26 cellular contexts compared by ENCODE assay signal in genomic region chr16:86062271-86062965, GRCh38.
"Had no signal": no experiment of that assay in that cellular context is flagged by ENCODE, and none has a peak within 500 bp of the region (broad histone marks: within the 10 kb centered on the region; RNA-seq: fewer than 3 reads in every experiment).

No MANE protein-coding gene starts in this region.

- H3K36me3 ChIP-seq: cardiac muscle cell, ovary, stomach had no signal

- H3K27ac Mint-ChIP-seq: activated CD4-positive, alpha-beta T cell treated with anti-CD3 and anti-CD28 coated beads, Interleukin-2, amount 10 ng/mL, durations not matched to agents 24 days and 14 days; activated CD8-positive, alpha-beta memory T cell treated with anti-CD3 and anti-CD28 coated beads, Interleukin-2, amount 10 ng/mL, durations not matched to agents 7 days and 5 days; activated CD8-positive, alpha-beta T cell treated with anti-CD3 and anti-CD28 coated beads for 36 hours; activated naive CD8-positive, alpha-beta T cell treated with anti-CD3 and anti-CD28 coated beads, Interleukin-2, amount 50 U/mL, for 24 hours; activated T-helper 1 cell treated with anti-CD3 and anti-CD28 coated beads, Interleukin-12 subunit alpha, Interleukin-12 subunit beta, Interleukin-2, Interleukin-4 antibody, amounts not matched to agents 30 ng/mL and 10 ng/mL and 1 ng/mL, durations not matched to agents 14 hours and 24 hours and 36 hours; immature natural killer cell; memory B cell had no signal

- H3K4me1 Mint-ChIP-seq: activated CD4-positive, alpha-beta T cell treated with anti-CD3 and anti-CD28 coated beads, Interleukin-2, amount 10 ng/mL, durations not matched to agents 24 days and 14 days; activated CD8-positive, alpha-beta memory T cell treated with anti-CD3 and anti-CD28 coated beads, Interleukin-2, amount 10 ng/mL, durations not matched to agents 7 days and 5 days; activated naive CD8-positive, alpha-beta T cell treated with anti-CD3 and anti-CD28 coated beads, Interleukin-2, amount 50 U/mL, for 24 hours; immature natural killer cell; memory B cell had no signal

- H3K4me1 ChIP-seq: body of pancreas, foreskin keratinocyte, psoas muscle had no signal

- H3K9me3 ChIP-seq: body of pancreas, ovary, psoas muscle, stomach, testis had no signal

- H3K4me3 Mint-ChIP-seq: activated CD4-positive, alpha-beta T cell treated with anti-CD3 and anti-CD28 coated beads, Interleukin-2, amount 10 ng/mL, durations not matched to agents 24 days and 14 days; activated CD8-positive, alpha-beta memory T cell treated with anti-CD3 and anti-CD28 coated beads, Interleukin-2, amount 10 ng/mL, durations not matched to agents 7 days and 5 days; activated CD8-positive, alpha-beta T cell treated with anti-CD3 and anti-CD28 coated beads for 36 hours; activated naive CD8-positive, alpha-beta T cell treated with anti-CD3 and anti-CD28 coated beads, Interleukin-2, amount 50 U/mL, for 24 hours; activated T-helper 1 cell treated with anti-CD3 and anti-CD28 coated beads, Interleukin-12 subunit alpha, Interleukin-12 subunit beta, Interleukin-2, Interleukin-4 antibody, amounts not matched to agents 30 ng/mL and 10 ng/mL and 1 ng/mL, durations not matched to agents 14 hours and 24 hours and 36 hours; immature natural killer cell; memory B cell had no signal

- H3K79me2 ChIP-seq: hepatocyte had no signal

- H3K27ac ChIP-seq: body of pancreas, cardiac muscle cell, foreskin keratinocyte, hepatocyte, ovary, psoas muscle, testis, VCaP had no signal

- ATAC-seq: activated CD4-positive, CD25-positive, alpha-beta regulatory T cell treated with anti-CD3 and anti-CD28 coated beads, Interleukin-2, amount 50 U/mL, for 24 hours; activated CD8-positive, alpha-beta memory T cell treated with anti-CD3 and anti-CD28 coated beads, Interleukin-2, amount 10 ng/mL, durations not matched to agents 7 days and 5 days; activated CD8-positive, alpha-beta T cell treated with anti-CD3 and anti-CD28 coated beads for 36 hours; activated naive CD8-positive, alpha-beta T cell treated with anti-CD3 and anti-CD28 coated beads, Interleukin-2, amount 50 U/mL, for 24 hours; foreskin keratinocyte; psoas muscle; right cardiac atrium; SK-N-SH treated with all-trans-retinoic acid at 6 μM for 48 hours had no signal

- DNase-seq: activated CD4-positive, alpha-beta T cell treated with anti-CD3 and anti-CD28 coated beads, Interleukin-2, amount 10 ng/mL, durations not matched to agents 24 days and 14 days; activated CD8-positive, alpha-beta memory T cell treated with anti-CD3 and anti-CD28 coated beads, Interleukin-2, amount 10 ng/mL, durations not matched to agents 7 days and 5 days; activated CD8-positive, alpha-beta T cell treated with anti-CD3 and anti-CD28 coated beads for 36 hours; activated gamma-delta T cell; activated naive CD4-positive, alpha-beta T cell treated with anti-CD3 and anti-CD28 coated beads, Interleukin-2, amount 50 U/mL, for 16 hours; activated naive CD8-positive, alpha-beta T cell treated with anti-CD3 and anti-CD28 coated beads, Interleukin-2, amount 50 U/mL, for 24 hours; anterior cingulate cortex; effector memory CD4-positive, alpha-beta T cell; foreskin keratinocyte; immature natural killer cell; kidney glomerular epithelial cell; ovary; psoas muscle; stimulated activated CD4-positive, alpha-beta T cell treated with anti-CD3 and anti-CD28 coated beads, Interleukin-12 subunit alpha, Interleukin-12 subunit beta, amount 100 ng/mL, for 4 hours; stomach; testis; trophoblast cell had no signal

- H3K27me3 Mint-ChIP-seq: activated naive CD8-positive, alpha-beta T cell treated with anti-CD3 and anti-CD28 coated beads, Interleukin-2, amount 50 U/mL, for 24 hours had no signal

- H3K36me3 Mint-ChIP-seq: activated CD8-positive, alpha-beta memory T cell treated with anti-CD3 and anti-CD28 coated beads, Interleukin-2, amount 10 ng/mL, durations not matched to agents 7 days and 5 days; immature natural killer cell; memory B cell had no signal

- H3K4me3 ChIP-seq: body of pancreas, cardiac muscle cell, hepatocyte, ovary, psoas muscle, stomach, testis had no signal

- H3K27me3 ChIP-seq: body of pancreas, cardiac muscle cell, foreskin keratinocyte, hepatocyte, ovary, testis had no signal

- H3K9me3 Mint-ChIP-seq: activated CD4-positive, alpha-beta T cell treated with anti-CD3 and anti-CD28 coated beads, Interleukin-2, amount 10 ng/mL, durations not matched to agents 24 days and 14 days; activated CD8-positive, alpha-beta T cell treated with anti-CD3 and anti-CD28 coated beads for 36 hours; activated naive CD8-positive, alpha-beta T cell treated with anti-CD3 and anti-CD28 coated beads, Interleukin-2, amount 50 U/mL, for 24 hours; activated T-helper 1 cell treated with anti-CD3 and anti-CD28 coated beads, Interleukin-12 subunit alpha, Interleukin-12 subunit beta, Interleukin-2, Interleukin-4 antibody, amounts not matched to agents 30 ng/mL and 10 ng/mL and 1 ng/mL, durations not matched to agents 14 hours and 24 hours and 36 hours; immature natural killer cell; memory B cell had no signal

- H3K4me2 ChIP-seq: hepatocyte had no signal

- H2AFZ ChIP-seq: hepatocyte had no signal
